Comparison of ENCODE assay signal across 9 cellular contexts in the genomic region with DNA sequence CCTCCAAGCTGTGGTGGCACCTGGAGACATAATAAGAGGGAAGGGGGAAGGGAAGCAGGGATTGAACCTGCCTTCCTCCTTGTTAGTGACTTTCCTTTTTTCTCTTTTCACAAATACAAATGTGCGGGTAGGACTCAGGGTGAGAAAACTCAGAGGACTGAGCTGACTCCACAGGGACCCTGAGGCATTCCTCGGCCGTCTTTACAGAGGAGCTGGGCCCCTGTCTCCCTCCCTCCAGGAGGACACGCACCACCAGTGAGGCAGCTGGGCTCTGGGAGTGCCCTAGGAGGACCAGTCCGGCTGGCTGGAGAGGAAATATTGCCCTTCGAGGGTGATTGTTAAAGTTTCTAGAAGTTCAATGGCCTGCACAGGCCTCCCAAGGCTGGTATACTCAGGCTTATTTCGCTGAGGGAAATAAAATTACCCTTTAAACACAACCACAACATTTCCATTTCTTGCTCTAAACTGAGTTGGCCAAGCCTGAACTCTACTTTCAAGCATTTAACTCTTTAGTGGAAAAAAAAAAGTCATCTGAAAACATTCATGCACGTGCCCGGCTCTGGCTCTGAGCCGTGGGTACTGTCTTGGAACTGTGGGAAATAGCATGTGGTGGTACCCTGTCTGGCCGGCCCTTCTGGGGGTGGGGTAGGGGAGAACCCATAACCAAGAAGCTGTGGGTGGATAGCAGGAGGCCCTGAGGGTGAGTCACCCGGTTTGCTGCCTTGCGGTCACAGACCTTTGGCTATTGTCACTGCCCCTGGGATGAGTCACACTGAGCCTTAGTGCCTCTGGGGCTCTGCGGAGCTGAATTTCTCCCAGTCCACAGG.
DNase-seq lines count a peak whose midpoint lies in the region; ATAC-seq and TF ChIP-seq lines count a peak whose summit lies in the region.
"Had no signal": no experiment of that assay in that cellular context is flagged by ENCODE, and none has a peak within 500 bp of the region (broad histone marks: within the 10 kb centered on the region; RNA-seq: fewer than 3 reads in every experiment).

No MANE protein-coding gene starts in this region.

- no peak overlapping the region for H3K27ac ChIP-seq in mammary epithelial cell (ENCODE audit: insufficient read depth, low read depth, low read length)
- H3K27ac ChIP-seq: neutrophil had no signal

- intact Hi-C loops in MCF 10A (cut with micrococcal nuclease), result no loop called here
- intact Hi-C loops in mammary epithelial cell (cut with micrococcal nuclease), result no loop called here

- peaks cover 17% of the 10 kb centered on the region for H3K4me1 ChIP-seq in mammary epithelial cell (ENCODE audit: insufficient read depth, low read length)

- BruUV-seq in MCF 10A (replicated peaks; lab: Mats Ljungman, UMichigan), result no TSS peak
- BruUV-seq in mammary epithelial cell (replicated peaks; lab: Mats Ljungman, UMichigan), result no TSS peak

- TF ChIP-seq CTCF in MCF 10A (IDR thresholded peaks at IDR 0.05; ENCODE audit: unreplicated experiment), result no peak
- no peak for TF ChIP-seq CTCF in mammary epithelial cell (conservative IDR thresholded peaks at IDR 0.05 in 1 of 2, IDR thresholded peaks at IDR 0.05 in 1 of 2; ENCODE audit: extremely low read depth in 1 of 2, insufficient read depth in 1 of 2, low read depth in 1 of 2, low read length in 2 of 2)
- TF ChIP-seq CTCF in NB4 (IDR thresholded peaks at IDR 0.05; ENCODE audit: low read depth, low read length), result no peak
- TF ChIP-seq CTCF in foreskin fibroblast (IDR thresholded peaks at IDR 0.05; ENCODE audit: low read depth, low read length), result no peak

- H3K4me2 ChIP-seq in mammary epithelial cell (ENCODE audit: insufficient read depth, low read depth, low read length), result no peak overlapping the region

- H3K4me1 Mint-ChIP-seq in MCF 10A (ENCODE audit: insufficient read depth, unreplicated experiment), result peaks cover 27% of the 10 kb centered on the region
- H3K4me1 Mint-ChIP-seq in effector memory CD8-positive, alpha-beta T cell (ENCODE audit: low read depth in 2 of 2), result no peaks in the 10 kb centered on the region

- WGBS in mammary epithelial cell (ENCODE audit: low coverage, missing lambda C conversion rate), result 79% methylated on average over 14 of the region's 14 CpGs

- CTCF ChIA-PET in MCF 10A (lab: Yijun Ruan, JAX), result interaction anchor here (1.1 to 1.2 kb wide), 2 partner anchors 10 to 208 kb away, joined by 3 to 4 read pairs; no protein-coding TSS in a partner anchor
- CTCF ChIA-PET in mammary epithelial cell (lab: Charles Lee; ENCODE audit: low non-redundant PET), result no interaction called here

- peak; percentile 87 for ATAC-seq in stimulated activated naive CD8-positive, alpha-beta T cell treated with anti-CD3 and anti-CD28 coated beads, Interleukin-15, Interleukin-2, amounts not matched to agents 100 U/mL and 50 U/mL, for 24 hours
- ATAC-seq in effector memory CD8-positive, alpha-beta T cell (replicated peaks), result no peak

- no peak overlapping the region for H3K4me3 Mint-ChIP-seq in MCF 10A (ENCODE audit: unreplicated experiment)
- H3K4me3 Mint-ChIP-seq in effector memory CD8-positive, alpha-beta T cell, result no peak overlapping the region

- peaks cover 6% of the 10 kb centered on the region for H3K36me3 Mint-ChIP-seq in MCF 10A (ENCODE audit: insufficient read depth, unreplicated experiment)
- H3K36me3 Mint-ChIP-seq in effector memory CD8-positive, alpha-beta T cell (ENCODE audit: insufficient read depth), result no peaks in the 10 kb centered on the region

- dilution Hi-C loops in mammary epithelial cell (cut with HindIII; ENCODE audit: low sequenced_read_pairs), result no loop called here

- no peaks in the 10 kb centered on the region for H3K27me3 Mint-ChIP-seq in MCF 10A (ENCODE audit: insufficient read depth, unreplicated experiment)
- H3K27me3 Mint-ChIP-seq in effector memory CD8-positive, alpha-beta T cell, result peaks cover 52 to 82% of the 10 kb centered on the region in 2 donors

- DNase-seq in MCF 10A (ENCODE audit: unreplicated experiment) (peak; percentile 86), mammary epithelial cell (no peak), NB4 (ENCODE audit: low read depth) (peak; percentile 89), foreskin fibroblast (peak; percentile 95 to 97), hippocampal formation (lab: John Stamatoyannopoulos, UW) (no peak), NCI-H524 treated with DMSO at 0.1 percent for 48 hours (lab: John Stamatoyannopoulos, UW) (no peak)
- DNase-seq in stimulated activated naive CD8-positive, alpha-beta T cell treated with anti-CD3 and anti-CD28 coated beads, Interleukin-15, Interleukin-2, amounts not matched to agents 100 U/mL and 50 U/mL, for 24 hours, result peak; percentile 44
- no peak for DNase-seq in effector memory CD8-positive, alpha-beta T cell

- H3K27me3 ChIP-seq in mammary epithelial cell (ENCODE audit: insufficient read depth, low read length), result peaks cover 3% of the 10 kb centered on the region

- H3K9me3 ChIP-seq in mammary epithelial cell (replicated peaks; ENCODE audit: insufficient read depth, low read length), result no peaks in the 10 kb centered on the region
- H3K9me3 ChIP-seq: neutrophil had no signal

- H3K36me3 ChIP-seq in mammary epithelial cell (ENCODE audit: insufficient read depth, low read length), result no peaks in the 10 kb centered on the region
- H3K36me3 ChIP-seq: neutrophil had no signal

- in situ Hi-C loops in mammary epithelial cell (cut with MboI; ENCODE audit: low sequenced_read_pairs in 2 of 2), result no loop called here

- no peak overlapping the region for H2AFZ ChIP-seq in mammary epithelial cell (ENCODE audit: low read depth, low read length)

- POLR2A ChIA-PET in MCF 10A (lab: Yijun Ruan, JAX), result interaction anchor here (0.6 to 1.4 kb wide), 8 partner anchors 10 to 466 kb away, joined by 3 to 5 read pairs (median 3); no protein-coding TSS in a partner anchor

- H3K27ac Mint-ChIP-seq in MCF 10A (ENCODE audit: low read depth, unreplicated experiment), result no peak overlapping the region
- no peak overlapping the region for H3K27ac Mint-ChIP-seq in effector memory CD8-positive, alpha-beta T cell

- H3K79me2 ChIP-seq in mammary epithelial cell (ENCODE audit: insufficient read depth, low read length), result no peaks in the 10 kb centered on the region

- no peak for TF ChIP-seq POLR2A in NB4 (IDR thresholded peaks at IDR 0.05; ENCODE audit: extremely low read depth, insufficient read length)

- H3K9ac ChIP-seq in mammary epithelial cell (ENCODE audit: insufficient read depth, low read length), result no peak overlapping the region

- H3K4me3 ChIP-seq in mammary epithelial cell (replicated peaks in 1 of 3; ENCODE audit: insufficient read depth in 1 of 3, low read depth in 2 of 3, low read length in 3 of 3), result no peak overlapping the region
- H3K4me3 ChIP-seq in NB4 (ENCODE audit: low read depth, low read length), result no peak overlapping the region
- no peak overlapping the region for H3K4me3 ChIP-seq in foreskin fibroblast (ENCODE audit: low read depth in 1 of 2, low read length in 2 of 2)

- no peaks in the 10 kb centered on the region for H3K9me3 Mint-ChIP-seq in MCF 10A (ENCODE audit: unreplicated experiment)
- no peaks in the 10 kb centered on the region for H3K9me3 Mint-ChIP-seq in effector memory CD8-positive, alpha-beta T cell

- no peaks in the 10 kb centered on the region for H4K20me1 ChIP-seq in mammary epithelial cell (ENCODE audit: insufficient read depth, low read length)

Comparison
In these comparisons a context has a peak if more than half of its experiments do, and no peak if none do; other contexts are left out.
1. DNase-seq: peak in MCF 10A (single experiment), NB4 (single experiment), foreskin fibroblast (2 of 2) and stimulated activated naive CD8-positive, alpha-beta T cell treated with anti-CD3 and anti-CD28 coated beads, Interleukin-15, Interleukin-2, amounts not matched to agents 100 U/mL and 50 U/mL, for 24 hours (single experiment); none in mammary epithelial cell (single experiment), hippocampal formation (0 of 2), NCI-H524 treated with DMSO at 0.1 percent for 48 hours (single experiment) and effector memory CD8-positive, alpha-beta T cell (0 of 3).